In genomic region chr17:35117984-35118383, GRCh38 we compare ENCODE assay signal across 8 cellular contexts. TPM values are rescaled to one million over a fixed set of nuclear protein-coding genes. Genes with fewer than 3 reads are reported as not detected.
DNase-seq lines count a peak whose midpoint lies in the region; ATAC-seq and TF ChIP-seq lines count a peak whose summit lies in the region.

No MANE protein-coding gene starts in this region.

- peaks cover 6 to 35% (median 11%) of the 10 kb centered on the region in 3 donors for H3K4me1 ChIP-seq in esophagus squamous epithelium

- no peaks in the 10 kb centered on the region for H3K9me3 Mint-ChIP-seq in CD4-positive, alpha-beta T cell

- no peaks in the 10 kb centered on the region for H3K9me3 ChIP-seq in CD4-positive, alpha-beta T cell (ENCODE audit: control insufficient read depth, low read length)
- H3K9me3 ChIP-seq in esophagus squamous epithelium, result no peaks in the 10 kb centered on the region

- H3K4me1 Mint-ChIP-seq in CD4-positive, alpha-beta T cell (ENCODE audit: low read depth), result peaks cover 34% of the 10 kb centered on the region

- POLR2A ChIA-PET in CD4-positive, alpha-beta T cell (lab: Charles Lee), result interaction anchor here (0.6 kb wide), 1 partner anchor 24 kb away, joined by 3 read pairs; no protein-coding TSS in a partner anchor

- no peak overlapping the region for H3K27ac ChIP-seq in CD4-positive, alpha-beta T cell (ENCODE audit: low read depth, low read length)
- no peak overlapping the region for H3K27ac ChIP-seq in esophagus squamous epithelium

- ATAC-seq in CD4-positive, alpha-beta T cell (ENCODE audit: poor library complexity), result peak; percentile 31
- ATAC-seq in left lobe of liver, result peak; percentile 32
- no peak for ATAC-seq in left ventricle myocardium superior

- H3K4me3 Mint-ChIP-seq in CD4-positive, alpha-beta T cell, result peak overlapping the region; percentile 60

- TF ChIP-seq CTCF in CD4-positive, alpha-beta T cell (IDR thresholded peaks at IDR 0.05), result no peak
- TF ChIP-seq CTCF in HFF-Myc (IDR thresholded peaks at IDR 0.05; ENCODE audit: low read depth, low read length, missing control alignments) (peak; percentile 26), esophagus squamous epithelium (IDR thresholded peaks at IDR 0.05) (peak in 3 of 6 experiments; percentile 9 to 50 (median 30))

- peak overlapping the region; percentile 88 for H3K27ac Mint-ChIP-seq in CD4-positive, alpha-beta T cell

- no peaks in the 10 kb centered on the region for H3K27me3 ChIP-seq in CD4-positive, alpha-beta T cell (ENCODE audit: control insufficient read depth, insufficient read depth, low read length)
- H3K27me3 ChIP-seq in esophagus squamous epithelium, result no peaks in the 10 kb centered on the region

- H3K4me3 ChIP-seq in HFF-Myc (replicated peaks; ENCODE audit: low read depth, low read length), result no peak overlapping the region
- no peak overlapping the region for H3K4me3 ChIP-seq in esophagus squamous epithelium

- H3K36me3 Mint-ChIP-seq in CD4-positive, alpha-beta T cell (ENCODE audit: low read depth), result peaks cover 6% of the 10 kb centered on the region

- intact Hi-C loops in CD4-positive, alpha-beta T cell (cut with DNase I, micrococcal nuclease), result loop anchor here (2.0 to 5.0 kb wide), 5 partner anchors 29 to 917 kb away; no protein-coding TSS in a partner anchor
- intact Hi-C loops in left ventricle myocardium superior (cut with micrococcal nuclease), result loop anchor here (5.0 to 10.0 kb wide), 2 partner anchors 113 to 576 kb away; no protein-coding TSS in a partner anchor
- intact Hi-C loops in esophagus squamous epithelium (cut with DNase I), result loop anchor here (5.0 kb wide), 1 partner anchor 121 kb away; no protein-coding TSS in a partner anchor

- no peak for TF ChIP-seq POLR2A in esophagus squamous epithelium (IDR thresholded peaks at IDR 0.05)

- H3K36me3 ChIP-seq in esophagus squamous epithelium, result no peaks in the 10 kb centered on the region

- CTCF ChIA-PET in CD4-positive, alpha-beta T cell (lab: Charles Lee), result interaction anchor here (0.7 to 3.1 kb wide), 11 partner anchors 23 to 698 kb away, joined by 3 to 21 read pairs (median 8); partner anchors contain the start of gene RFFL

- peak in 3 of 10 experiments; percentile 11 to 28 (median 16) for DNase-seq in CD4-positive, alpha-beta T cell
- no peak for DNase-seq in HFF-Myc (ENCODE audit: extremely low read depth, low read depth)
- peak; percentile 20 for DNase-seq in activated CD4-positive, alpha-beta T cell treated with anti-CD3 and anti-CD28 coated beads, Interleukin-2, amount 50 U/mL, for 1 hour
- no peak for DNase-seq in left lobe of liver (ENCODE audit: low spot score)
- no peak for DNase-seq in left ventricle myocardium superior
- DNase-seq in OCI-M2 (lab: John Stamatoyannopoulos, UW; ENCODE audit: unreplicated experiment), result no peak
- no peak for DNase-seq in putamen (ENCODE audit: low spot score)
- no peak for DNase-seq in esophagus squamous epithelium (lab: John Stamatoyannopoulos, UW)

- no peaks in the 10 kb centered on the region for H3K27me3 Mint-ChIP-seq in CD4-positive, alpha-beta T cell

RNA-seq across cellular contexts. Expression of gene RAD51D, which starts 1.7 kb away (rescaled TPM):
- total RNA-seq in CD4-positive, alpha-beta T cell, result 1 to 10 TPM; 6.2 to 8.6 TPM
- total RNA-seq in left lobe of liver (4.4 TPM), left ventricle myocardium superior (6.4 TPM), esophagus squamous epithelium (1 to 10 TPM; 2.4 to 7.1 (median 6.0) TPM)

RNA-seq across cellular contexts. Expression of gene FNDC8, which starts 3.4 kb away (rescaled TPM):
- total RNA-seq in CD4-positive, alpha-beta T cell, result not detected
- not detected for total RNA-seq in left lobe of liver
- total RNA-seq in left ventricle myocardium superior, result not detected
- not detected for total RNA-seq in esophagus squamous epithelium

RNA-seq across cellular contexts. Expression of gene NLE1, which starts 24.1 kb away (rescaled TPM):
- 1 to 10 TPM; 8.9 to 9.5 TPM for total RNA-seq in CD4-positive, alpha-beta T cell
- total RNA-seq in left lobe of liver (6.8 TPM), left ventricle myocardium superior (4.5 TPM), esophagus squamous epithelium (10 to 100 TPM in 3 of 4 donors, 1 to 10 TPM in 1; 8.2 to 19.6 (median 17.8) TPM)

RNA-seq across cellular contexts. Expression of gene UNC45B, which starts 29.6 kb away (rescaled TPM):
- total RNA-seq in CD4-positive, alpha-beta T cell, result under 1 TPM; 0.11 to 0.20 TPM
- not detected for total RNA-seq in left lobe of liver
- total RNA-seq in left ventricle myocardium superior, result 243 TPM
- not detected for total RNA-seq in esophagus squamous epithelium

RNA-seq across cellular contexts. Expression of gene RFFL, which starts 54.5 kb away (rescaled TPM):
- total RNA-seq in CD4-positive, alpha-beta T cell, result 10 to 100 TPM; 57.8 to 66.1 TPM
- total RNA-seq in left lobe of liver (36.5 TPM), left ventricle myocardium superior (8.5 TPM), esophagus squamous epithelium (10 to 100 TPM; 31.7 to 64.0 (median 56.2) TPM)
